19 cellular contexts compared by ENCODE assay signal in the genomic region with DNA sequence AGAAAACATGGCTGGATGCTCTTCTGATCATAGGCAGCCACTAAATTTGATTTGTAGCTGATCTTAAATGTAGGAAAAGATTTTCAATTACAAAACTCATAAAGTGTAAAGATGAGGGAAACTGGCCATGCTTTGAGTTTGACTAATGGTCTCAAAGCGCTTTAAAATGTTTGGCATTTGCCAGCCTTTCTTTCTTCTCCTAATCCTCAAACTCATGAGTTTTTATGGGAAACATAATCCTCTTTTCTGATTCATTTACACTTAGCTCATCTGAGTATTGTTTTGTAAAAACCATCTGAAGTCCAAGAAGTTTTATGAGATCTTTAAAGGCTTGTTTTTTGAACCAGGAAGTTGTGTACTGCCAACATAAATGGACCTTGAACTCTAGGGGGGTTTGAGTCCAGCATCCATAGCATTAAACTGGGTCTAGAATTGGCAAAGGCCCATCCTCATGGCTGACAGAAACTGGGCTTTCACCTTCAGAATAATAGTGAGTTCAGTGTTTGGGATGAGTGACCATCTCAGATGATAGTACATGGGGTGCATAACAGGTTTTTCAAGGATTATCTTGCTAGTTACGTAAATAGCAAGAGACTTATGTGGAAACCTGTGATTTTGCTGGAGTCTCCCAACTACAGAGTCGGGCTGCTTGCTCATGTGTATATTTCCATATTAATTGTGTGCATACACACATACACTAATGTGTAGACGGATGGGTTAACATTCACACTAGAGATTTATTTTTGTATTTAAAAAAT. TPM values are rescaled to one million over a fixed set of nuclear protein-coding genes. Genes with fewer than 3 reads are reported as not detected.
"Had no signal": no experiment of that assay in that cellular context is flagged by ENCODE, and none has a peak within 500 bp of the region (broad histone marks: within the 10 kb centered on the region; RNA-seq: fewer than 3 reads in every experiment).

No MANE protein-coding gene starts in this region.

- H3K27me3 ChIP-seq: brain microvascular endothelial cell, foreskin keratinocyte, right lobe of liver had no signal

- ATAC-seq: activated CD4-positive, CD25-positive, alpha-beta regulatory T cell treated with anti-CD3 and anti-CD28 coated beads, Interleukin-2, amount 50 U/mL, for 24 hours; foreskin keratinocyte; left cardiac atrium; mucosa of descending colon; naive thymus-derived CD8-positive, alpha-beta T cell; right lobe of liver; T-helper 17 cell had no signal

- H3K4me1 Mint-ChIP-seq: activated naive CD4-positive, alpha-beta T cell treated with anti-CD3 and anti-CD28 coated beads, Interleukin-2, amount 50 U/mL, for 24 hours had no signal

- H3K4me1 ChIP-seq: foreskin keratinocyte, right lobe of liver had no signal

- H3K9me3 ChIP-seq: mucosa of descending colon, right lobe of liver had no signal

- H3K27ac Mint-ChIP-seq: activated naive CD4-positive, alpha-beta T cell treated with anti-CD3 and anti-CD28 coated beads, Interleukin-2, amount 50 U/mL, for 24 hours; dendritic cell treated with granulocyte-macrophage colony-stimulating factor and Interleukin-4, amounts not matched to agents 40 ng/mL and 50 ng/mL, for 4 days; endodermal cell; progenitor cell of endocrine pancreas; T-helper 17 cell had no signal

- H3K36me3 Mint-ChIP-seq: activated naive CD4-positive, alpha-beta T cell treated with anti-CD3 and anti-CD28 coated beads, Interleukin-2, amount 50 U/mL, for 24 hours; naive thymus-derived CD8-positive, alpha-beta T cell had no signal

- H3K36me3 ChIP-seq: brain microvascular endothelial cell, right lobe of liver had no signal

- H3K4me3 Mint-ChIP-seq: activated naive CD4-positive, alpha-beta T cell treated with anti-CD3 and anti-CD28 coated beads, Interleukin-2, amount 50 U/mL, for 24 hours; dendritic cell treated with granulocyte-macrophage colony-stimulating factor and Interleukin-4, amounts not matched to agents 40 ng/mL and 50 ng/mL, for 4 days; endodermal cell; T-helper 17 cell had no signal

- H3K27ac ChIP-seq: brain microvascular endothelial cell, foreskin keratinocyte, right lobe of liver had no signal

- H3K27me3 Mint-ChIP-seq: progenitor cell of endocrine pancreas had no signal

- DNase-seq: activated effector memory CD4-positive, alpha-beta T cell treated with Interleukin-2 at 50 U/mL for 16 hours; activated T-cell treated with anti-CD3 and anti-CD28 coated beads, Interleukin-2, amount 50 U/mL, for 1 hour; amygdala; brain microvascular endothelial cell; cerebellar nuclear complex; endodermal cell; foreskin keratinocyte; left cardiac atrium; mucosa of descending colon; naive thymus-derived CD8-positive, alpha-beta T cell; occipital lobe; right lobe of liver; stimulated activated CD4-positive, alpha-beta T cell treated with anti-CD3 and anti-CD28 coated beads, Interleukin-2, amount 100 ng/mL, for 48 hours; stimulated activated naive CD4-positive, alpha-beta T cell treated with Interleukin-2 at 50 U/mL for 16 hours; T-helper 17 cell had no signal

- H3K9me3 Mint-ChIP-seq: activated naive CD4-positive, alpha-beta T cell treated with anti-CD3 and anti-CD28 coated beads, Interleukin-2, amount 50 U/mL, for 24 hours; dendritic cell treated with granulocyte-macrophage colony-stimulating factor and Interleukin-4, amounts not matched to agents 40 ng/mL and 50 ng/mL, for 4 days; endodermal cell; naive thymus-derived CD8-positive, alpha-beta T cell had no signal

- H3K4me3 ChIP-seq: mucosa of descending colon, right lobe of liver had no signal

RNA-seq across cellular contexts. Expression of a gene that starts 3.8 kb away (rescaled TPM):
- total RNA-seq: naive thymus-derived CD8-positive, alpha-beta T cell had no signal
